ENCODE assay signal across 23 cellular contexts in the genomic region with DNA sequence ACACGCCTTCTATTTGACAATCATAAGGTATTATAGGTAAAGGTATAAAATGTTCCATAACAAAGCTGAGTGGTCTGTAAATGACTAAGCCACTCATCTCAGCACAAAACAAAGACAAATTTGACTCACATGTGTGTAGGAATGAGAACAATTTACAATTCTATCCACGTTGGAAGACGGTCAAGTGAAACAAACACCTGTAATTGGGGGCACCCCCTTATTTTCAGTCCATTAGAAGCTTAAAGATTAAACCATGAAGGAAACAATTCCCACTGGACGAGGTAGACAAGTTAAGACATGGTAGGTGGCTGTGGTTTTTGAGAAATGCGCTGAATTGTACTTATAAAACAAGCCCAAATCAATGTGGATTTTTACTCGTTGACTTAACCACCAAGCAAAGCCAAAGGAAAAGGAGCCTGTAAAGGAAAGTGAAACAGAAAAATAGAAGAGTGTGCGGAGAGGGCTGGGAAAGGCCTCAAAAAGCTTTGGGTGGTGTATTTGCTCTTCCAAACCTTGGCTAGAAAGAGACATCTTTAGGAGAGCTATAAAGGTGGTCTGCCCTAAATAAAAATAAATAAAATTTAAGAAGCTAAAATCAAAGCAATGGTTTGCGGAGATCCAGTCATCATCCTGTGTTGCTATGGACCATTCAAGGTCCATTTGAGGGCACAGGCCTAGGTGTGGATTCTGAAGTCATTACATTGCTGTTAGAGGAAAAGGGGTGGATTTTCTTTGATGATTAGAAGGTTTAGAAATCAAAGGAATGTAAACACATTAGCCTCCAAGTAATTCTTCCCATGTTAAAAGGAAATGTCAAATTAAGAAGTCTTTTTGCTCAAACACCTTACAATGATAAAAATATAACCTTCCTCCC.
DNase-seq lines count a peak whose midpoint lies in the region; ATAC-seq and TF ChIP-seq lines count a peak whose summit lies in the region.
"Had no signal": no experiment of that assay in that cellular context is flagged by ENCODE, and none has a peak within 500 bp of the region (broad histone marks: within the 10 kb centered on the region; RNA-seq: fewer than 3 reads in every experiment).

No MANE protein-coding gene starts in this region.

- H3K27me3 ChIP-seq in IMR-90 (ENCODE audit: control insufficient read depth, insufficient read depth, low read length) (no peaks in the 10 kb centered on the region), mammary epithelial cell (ENCODE audit: insufficient read depth, low read length) (no peaks in the 10 kb centered on the region), right atrium auricular region (no peaks in the 10 kb centered on the region)
- H3K27me3 ChIP-seq: body of pancreas, gastroesophageal sphincter had no signal

- H3K4me3 ChIP-seq in IMR-90 (ENCODE audit: insufficient read depth, low read depth, low read length) (no peak overlapping the region), mammary epithelial cell (replicated peaks in 1 of 3; ENCODE audit: insufficient read depth in 1 of 3, low read depth in 2 of 3, low read length in 3 of 3) (peak overlapping the region in 2 of 3 experiments; percentile 42 to 53), right atrium auricular region (no peak overlapping the region)
- H3K4me3 ChIP-seq: body of pancreas, gastroesophageal sphincter, psoas muscle had no signal

- no peak overlapping the region for H2AK9ac ChIP-seq in IMR-90 (replicated peaks; ENCODE audit: low read depth, low read length, poor library complexity)

- H2AFZ ChIP-seq in IMR-90 (replicated peaks; ENCODE audit: low read length, poor library complexity), result no peak overlapping the region
- peak overlapping the region; percentile 71 for H2AFZ ChIP-seq in mammary epithelial cell (ENCODE audit: low read depth, low read length)

- H2BK15ac ChIP-seq in IMR-90 (ENCODE audit: low read depth, low read length), result no peak overlapping the region

- ATAC-seq in IMR-90 (ENCODE audit: low read depth) (peak; percentile 54), HG03342 (IDR thresholded peaks at IDR 0.05; ENCODE audit: unreplicated experiment) (no peak), HG03159 (IDR thresholded peaks at IDR 0.05; ENCODE audit: unreplicated experiment) (no peak)
- ATAC-seq: activated naive CD8-positive, alpha-beta T cell treated with anti-CD3 and anti-CD28 coated beads, Interleukin-2, amount 50 U/mL, for 24 hours; body of pancreas; gastroesophageal sphincter; psoas muscle; T-helper 17 cell had no signal

- no peak overlapping the region for H4K8ac ChIP-seq in IMR-90 (ENCODE audit: low read depth in 2 of 2, low read length in 2 of 2)

- no peak overlapping the region; the same call in 1 of the 2 replicates for H2BK120ac ChIP-seq in IMR-90 (ENCODE audit: low read depth, low read length)

- no peaks in the 10 kb centered on the region for H3K9me1 ChIP-seq in IMR-90 (ENCODE audit: insufficient read depth, low read length)

- no peak overlapping the region for H4K5ac ChIP-seq in IMR-90 (ENCODE audit: low read depth, low read length)

- BruUV-seq in IMR-90 (replicated peaks; lab: Mats Ljungman, UMichigan) (no TSS peak), mammary epithelial cell (replicated peaks; lab: Mats Ljungman, UMichigan) (no TSS peak)

- peaks cover 3% of the 10 kb centered on the region; the same call in 1 of the 2 replicates for H3K4me1 ChIP-seq in IMR-90 (ENCODE audit: control insufficient read depth, insufficient read depth, low read length)
- H3K4me1 ChIP-seq in mammary epithelial cell (ENCODE audit: insufficient read depth, low read length), result peaks cover 21% of the 10 kb centered on the region
- no peaks in the 10 kb centered on the region for H3K4me1 ChIP-seq in right atrium auricular region
- H3K4me1 ChIP-seq: body of pancreas, psoas muscle had no signal

- no peak for TF ChIP-seq RAD21 in IMR-90 (IDR thresholded peaks at IDR 0.05; ENCODE audit: low read length)

- no peak overlapping the region for H3K56ac ChIP-seq in IMR-90 (ENCODE audit: extremely low read depth, insufficient read depth, low read length)

- H3K79me1 ChIP-seq in IMR-90 (ENCODE audit: low read depth in 1 of 2, low read length in 2 of 2), result no peaks in the 10 kb centered on the region

- in situ Hi-C loops in IMR-90 (cut with MboI; ENCODE audit: low sequenced_read_pairs) (no loop called here), mammary epithelial cell (cut with MboI; ENCODE audit: low sequenced_read_pairs in 2 of 2) (no loop called here)

- no peak for TF ChIP-seq POLR2A in IMR-90 (IDR thresholded peaks at IDR 0.05; ENCODE audit: low read depth, low read length)

- DNase-seq in EH (ENCODE audit: low read depth) (peak; percentile 13), IMR-90 (peak; percentile 26), mammary epithelial cell (peak; percentile 89), kidney tubule cell (ENCODE audit: low spot score) (peak; percentile 83), right atrium auricular region (ENCODE audit: low spot score) (no peak), H4 (ENCODE audit: low spot score) (no peak)
- DNase-seq: activated CD8-positive, alpha-beta memory T cell treated with anti-CD3 and anti-CD28 coated beads for 24 hours; activated gamma-delta T cell treated with Interleukin-2 at 50 U/mL for 16 hours; activated naive CD8-positive, alpha-beta T cell treated with anti-CD3 and anti-CD28 coated beads, Interleukin-2, amount 50 U/mL, for 24 hours; activated T-cell treated with anti-CD3 and anti-CD28 coated beads, Interleukin-2, amount 50 U/mL, for 1 hour; body of pancreas; CD8-positive, alpha-beta memory T cell; NCI-H1694; NCI-H526 treated with DMSO at 0.1 percent for 48 hours; psoas muscle; RPMI8226; SK-N-SH; stimulated activated CD4-positive, alpha-beta T cell treated with anti-CD3 and anti-CD28 coated beads, Interleukin-1b, Interleukin-23, amount 100 ng/mL, for 48 hours; T-helper 17 cell had no signal

- TF ChIP-seq CTCF in IMR-90 (conservative IDR thresholded peaks at IDR 0.05; ENCODE audit: low read depth, low read length) (no peak), mammary epithelial cell (conservative IDR thresholded peaks at IDR 0.05 in 1 of 2, IDR thresholded peaks at IDR 0.05 in 1 of 2; ENCODE audit: extremely low read depth in 1 of 2, insufficient read depth in 1 of 2, low read depth in 1 of 2, low read length in 2 of 2) (no peak), right atrium auricular region (IDR thresholded peaks at IDR 0.05) (no peak)

- H3K9me3 ChIP-seq in IMR-90 (ENCODE audit: control insufficient read depth, insufficient read depth, low read length), result no peaks in the 10 kb centered on the region
- H3K9me3 ChIP-seq in mammary epithelial cell (replicated peaks; ENCODE audit: insufficient read depth, low read length), result no peaks in the 10 kb centered on the region
- no peaks in the 10 kb centered on the region for H3K9me3 ChIP-seq in right atrium auricular region
- H3K9me3 ChIP-seq: body of pancreas, gastroesophageal sphincter, psoas muscle, SK-N-SH had no signal

- H3K4me2 ChIP-seq in IMR-90 (ENCODE audit: low read depth, low read length), result no peak overlapping the region
- peak overlapping the region; percentile 77 for H3K4me2 ChIP-seq in mammary epithelial cell (ENCODE audit: insufficient read depth, low read depth, low read length)
- H3K4me2 ChIP-seq: KMS-11, SK-N-SH had no signal

- no peak overlapping the region for H3K23ac ChIP-seq in IMR-90 (ENCODE audit: low read depth, low read length)

- H3K9ac ChIP-seq in IMR-90 (ENCODE audit: low read depth, low read length) (no peak overlapping the region), mammary epithelial cell (ENCODE audit: insufficient read depth, low read length) (peak overlapping the region; percentile 39)
- H3K9ac ChIP-seq: KMS-11, SK-N-SH had no signal

- H2BK20ac ChIP-seq in IMR-90 (ENCODE audit: low read depth, low read length), result no peak overlapping the region

- H4K20me1 ChIP-seq in IMR-90 (ENCODE audit: insufficient read depth, low read length) (no peaks in the 10 kb centered on the region), mammary epithelial cell (ENCODE audit: insufficient read depth, low read length) (no peaks in the 10 kb centered on the region)

- dilution Hi-C loops in IMR-90 (cut with HindIII; ENCODE audit: low sequenced_read_pairs, unreplicated experiment), result no loop called here
- dilution Hi-C loops in mammary epithelial cell (cut with HindIII; ENCODE audit: low sequenced_read_pairs), result no loop called here

- CTCF ChIA-PET in IMR-90 (lab: Yijun Ruan, JAX), result interaction anchor here (0.7 kb wide), 1 partner anchor 20 kb away, joined by 3 read pairs; no protein-coding TSS in a partner anchor
- CTCF ChIA-PET in mammary epithelial cell (lab: Charles Lee; ENCODE audit: low non-redundant PET), result no interaction called here

- H2BK5ac ChIP-seq in IMR-90 (ENCODE audit: low read depth, low read length, poor library complexity, severe bottlenecking), result no peak overlapping the region

- H4K91ac ChIP-seq in IMR-90 (ENCODE audit: insufficient read depth, low read depth, low read length), result no peak overlapping the region

- H3K14ac ChIP-seq in IMR-90 (replicated peaks; ENCODE audit: low read depth, low read length), result 0 out of 2 replicates have a peak overlapping the region, but pooled peaks have one; percentile 37

- no CpG with 5 or more reads among the region's 8 CpGs for WGBS in IMR-90 (ENCODE audit: extremely low coverage in 2 of 2, insufficient read length in 1 of 2), 2 experiments
- whole genome bisulfite sequencing in mammary epithelial cell (ENCODE audit: low coverage, missing lambda C conversion rate), result 9% methylated on average over 8 of the region's 8 CpGs

- H3K36me3 ChIP-seq in IMR-90 (ENCODE audit: control insufficient read depth, insufficient read depth, low read length) (no peaks in the 10 kb centered on the region), mammary epithelial cell (ENCODE audit: insufficient read depth, low read length) (no peaks in the 10 kb centered on the region), right atrium auricular region (no peaks in the 10 kb centered on the region)

- POLR2A ChIA-PET in IMR-90 (lab: Charles Lee; ENCODE audit: unreplicated experiment), result no interaction called here

- no peak overlapping the region for H3K27ac ChIP-seq in IMR-90 (ENCODE audit: insufficient read depth, low read length)
- peak overlapping the region; percentile 70 for H3K27ac ChIP-seq in mammary epithelial cell (ENCODE audit: insufficient read depth, low read depth, low read length)
- no peak overlapping the region for H3K27ac ChIP-seq in right atrium auricular region
- H3K27ac ChIP-seq: body of pancreas, gastroesophageal sphincter, KMS-11, psoas muscle had no signal

- H3K79me2 ChIP-seq in mammary epithelial cell (ENCODE audit: insufficient read depth, low read length), result no peaks in the 10 kb centered on the region

- peak overlapping the region; percentile 43; the same call in 1 of the 2 replicates for H3K18ac ChIP-seq in IMR-90 (ENCODE audit: low read depth, low read length)

- intact Hi-C loops in IMR-90 (cut with micrococcal nuclease), result no loop called here
- intact Hi-C loops in mammary epithelial cell (cut with micrococcal nuclease), result no loop called here

- no peak overlapping the region; the same call in 1 of the 2 replicates for H2AK5ac ChIP-seq in IMR-90 (ENCODE audit: low read depth, low read length)

- peak overlapping the region; percentile 21; the same call in 1 of the 2 replicates for H3K4ac ChIP-seq in IMR-90 (ENCODE audit: low read depth, low read length)

TF ChIP-seq in IMR-90, 13 proteins besides CTCF, POLR2A, EP300 and RAD21 (continues in another document):
- TF ChIP-seq NFE2L2 (IDR thresholded peaks at IDR 0.05; ENCODE audit: low read depth, low read length) (no peak), MXI1 (IDR thresholded peaks at IDR 0.05; ENCODE audit: borderline replicate concordance, low read depth, low read length) (no peak), MAFK (IDR thresholded peaks at IDR 0.05; ENCODE audit: low read depth, low read length) (no peak)

Comparison
In these comparisons a context has a peak if more than half of its experiments do, and no peak if none do; other contexts are left out.
1. DNase-seq: peak in EH (single experiment), IMR-90 (single experiment), mammary epithelial cell (single experiment) and kidney tubule cell (single experiment); none in right atrium auricular region (single experiment) and H4 (single experiment).
2. H3K4me3 ChIP-seq: peak in mammary epithelial cell (2 of 3); none in IMR-90 (single experiment) and right atrium auricular region (0 of 2).